15 cellular contexts compared by ENCODE assay signal in the genomic region with DNA sequence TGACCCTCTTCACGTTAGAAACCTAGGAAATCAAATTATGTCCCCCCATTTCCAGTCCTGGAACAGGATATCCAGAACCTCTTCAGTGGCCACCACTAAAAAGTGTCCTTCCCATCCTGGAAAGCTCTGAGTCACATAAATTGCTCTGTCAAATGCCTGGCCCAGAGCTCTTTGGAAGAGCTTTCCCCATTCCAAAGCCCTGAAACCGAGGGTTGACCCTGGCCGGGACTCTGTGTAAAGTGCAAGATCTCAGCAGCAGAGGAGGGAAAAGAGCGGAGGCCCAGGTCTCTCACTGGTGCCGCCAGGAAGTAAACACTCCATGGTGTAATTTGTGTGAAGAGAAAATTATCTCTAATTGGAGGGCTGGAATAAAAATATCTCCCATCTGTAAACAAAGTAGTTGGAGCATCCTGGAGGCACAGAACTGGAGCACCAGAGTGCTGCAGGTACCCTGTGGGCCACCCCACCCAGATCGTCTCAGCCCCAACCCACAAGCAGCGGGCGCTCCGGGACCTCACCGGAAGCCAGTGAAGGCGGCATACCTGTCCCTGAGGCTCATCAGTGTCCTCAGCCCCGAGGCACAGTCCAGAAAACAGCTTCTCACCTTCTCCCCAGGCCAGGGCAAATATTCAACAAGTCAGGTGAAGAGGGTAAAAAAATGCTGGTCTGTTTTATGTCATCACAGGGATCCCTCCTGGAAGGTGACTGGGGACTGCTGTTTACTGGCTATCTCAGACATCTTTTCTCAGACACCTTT.
"Had no signal": no experiment of that assay in that cellular context is flagged by ENCODE, and none has a peak within 500 bp of the region (broad histone marks: within the 10 kb centered on the region; RNA-seq: fewer than 3 reads in every experiment).

No MANE protein-coding gene starts in this region.

- H3K36me3 ChIP-seq: cardiac muscle cell, heart left ventricle, prostate gland, right lobe of liver, transverse colon had no signal

- H3K27ac Mint-ChIP-seq: activated CD8-positive, alpha-beta T cell treated with anti-CD3 and anti-CD28 coated beads, Interleukin-2, amount 10 ng/mL, durations not matched to agents 7 days and 5 days had no signal

- H3K4me3 ChIP-seq: cardiac muscle cell, heart left ventricle, prostate gland, right lobe of liver, transverse colon had no signal

- DNase-seq: activated CD4-positive, alpha-beta T cell treated with anti-CD3 and anti-CD28 coated beads for 4 hours; activated CD8-positive, alpha-beta memory T cell treated with anti-CD3 and anti-CD28 coated beads, Interleukin-2, amount 50 U/mL, for 48 hours; activated CD8-positive, alpha-beta T cell treated with anti-CD3 and anti-CD28 coated beads, Interleukin-2, amount 10 ng/mL, durations not matched to agents 7 days and 5 days; aorta; heart left ventricle; left colon; naive thymus-derived CD8-positive, alpha-beta T cell; nucleus accumbens; right lobe of liver; stimulated activated naive CD4-positive, alpha-beta T cell; substantia nigra; transverse colon; WERI-Rb-1 had no signal

- H3K9me3 ChIP-seq: heart left ventricle, prostate gland, right lobe of liver, transverse colon had no signal

- H3K9me3 Mint-ChIP-seq: naive thymus-derived CD8-positive, alpha-beta T cell had no signal

- H3K36me3 Mint-ChIP-seq: naive thymus-derived CD8-positive, alpha-beta T cell had no signal

- H3K27me3 ChIP-seq: right lobe of liver had no signal

- H3K4me3 Mint-ChIP-seq: activated CD8-positive, alpha-beta T cell treated with anti-CD3 and anti-CD28 coated beads, Interleukin-2, amount 10 ng/mL, durations not matched to agents 7 days and 5 days; naive thymus-derived CD8-positive, alpha-beta T cell had no signal

- ATAC-seq: activated CD8-positive, alpha-beta T cell treated with anti-CD3 and anti-CD28 coated beads, Interleukin-2, amount 10 ng/mL, durations not matched to agents 7 days and 5 days; heart left ventricle; left colon; naive thymus-derived CD8-positive, alpha-beta T cell; right lobe of liver had no signal

- H3K27ac ChIP-seq: cardiac muscle cell, heart left ventricle, prostate gland, right lobe of liver, transverse colon, WERI-Rb-1 had no signal

- H3K4me1 ChIP-seq: prostate gland, right lobe of liver, transverse colon had no signal
